In the genomic region with DNA sequence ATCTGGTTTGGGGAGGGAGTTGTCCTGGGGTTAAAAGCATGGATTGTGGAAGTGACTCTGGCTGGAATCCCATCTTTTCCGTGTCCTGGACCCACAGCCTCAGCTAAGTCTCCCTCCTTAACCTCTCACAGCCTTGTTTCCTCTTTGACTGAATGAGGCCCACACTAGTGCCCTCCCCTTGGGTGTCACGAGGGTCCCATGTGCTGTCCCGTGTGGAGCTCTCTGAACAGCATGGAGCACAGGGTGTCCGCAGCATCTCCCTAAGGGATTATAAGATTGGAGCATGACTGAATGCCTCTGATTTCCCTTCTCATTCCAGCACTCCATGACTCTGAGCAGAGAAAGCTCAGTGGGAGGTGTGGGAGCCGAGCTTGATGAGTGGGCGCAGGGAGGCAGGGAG, we compare ENCODE assay signal across 2 cellular contexts.
TF ChIP-seq lines count a peak whose summit lies in the region.

No MANE protein-coding gene starts in this region.

TF ChIP-seq in HepG2, 621 proteins besides CTCF, POLR2A, EP300 and RAD21:
- no peak for TF ChIP-seq ADNP (CRISPR knock-in tag; IDR thresholded peaks at IDR 0.05)
- peak; percentile 60 for TF ChIP-seq MNT (IDR thresholded peaks at IDR 0.05)
- TF ChIP-seq KLF16 (CRISPR knock-in tag; IDR thresholded peaks at IDR 0.05) = no peak

TF ChIP-seq in H1, 55 proteins besides CTCF, POLR2A, EP300 and RAD21:
- TF ChIP-seq ZNF274 (IDR thresholded peaks at IDR 0.05; ENCODE audit: borderline replicate concordance, extremely low read depth, low read length) (no peak), ASH2L (IDR thresholded peaks at IDR 0.05; ENCODE audit: low read length) (no peak), CBX8 (IDR thresholded peaks at IDR 0.05; ENCODE audit: borderline replicate concordance, low read depth, low read length) (no peak), SUZ12 (IDR thresholded peaks at IDR 0.05; ENCODE audit: low read length) (no peak), FOSL1 (IDR thresholded peaks at IDR 0.05; ENCODE audit: insufficient read depth, low read depth, low read length) (no peak), ATF3 (IDR thresholded peaks at IDR 0.05; ENCODE audit: insufficient read depth, low read depth, low read length) (no peak), RNF2 (IDR thresholded peaks at IDR 0.05; ENCODE audit: borderline replicate concordance, low read depth, low read length, missing control alignments, poor library complexity, severe bottlenecking) (no peak), POU5F1 (IDR thresholded peaks at IDR 0.05; ENCODE audit: low read depth, low read length) (no peak), BACH1 (IDR thresholded peaks at IDR 0.05; ENCODE audit: low read length) (no peak), CEBPB (IDR thresholded peaks at IDR 0.05; ENCODE audit: low read depth, low read length) (no peak), NANOG (IDR thresholded peaks at IDR 0.05; ENCODE audit: insufficient read depth, low read depth, low read length, poor library complexity, severe bottlenecking) (no peak), KDM4A (IDR thresholded peaks at IDR 0.05; ENCODE audit: low read depth, low read length, severe bottlenecking) (no peak), TCF12 (IDR thresholded peaks at IDR 0.05; ENCODE audit: low read depth, low read length) (no peak), EGR1 (IDR thresholded peaks at IDR 0.05; ENCODE audit: borderline replicate concordance, low read depth, low read length) (no peak), PHF8 (conservative IDR thresholded peaks at IDR 0.05; ENCODE audit: low read depth, low read length) (no peak), CHD2 (IDR thresholded peaks at IDR 0.05; ENCODE audit: low read length) (no peak), TAF7 (optimal IDR thresholded peaks at IDR 0.05; ENCODE audit: borderline replicate concordance, low read depth, low read length) (no peak), JUN (IDR thresholded peaks at IDR 0.05; ENCODE audit: low read depth, low read length) (no peak), CHD1 (IDR thresholded peaks at IDR 0.05; ENCODE audit: low read depth, low read length) (no peak)
